10 cellular contexts compared by ENCODE assay signal in genomic region chr11:8839957-8840945, GRCh38.
DNase-seq lines count a peak whose midpoint lies in the region; ATAC-seq and TF ChIP-seq lines count a peak whose summit lies in the region.
"Had no signal": no experiment of that assay in that cellular context is flagged by ENCODE, and none has a peak within 500 bp of the region (broad histone marks: within the 10 kb centered on the region; RNA-seq: fewer than 3 reads in every experiment).

No MANE protein-coding gene starts in this region.

- H3K27ac Mint-ChIP-seq in activated CD4-positive, alpha-beta memory T cell treated with anti-CD3 and anti-CD28 coated beads for 36 hours: no peak overlapping the region
- H3K27ac Mint-ChIP-seq in activated CD4-positive, alpha-beta memory T cell treated with anti-CD3 and anti-CD28 coated beads, Interleukin-2, amount 10 ng/mL, durations not matched to agents 7 days and 5 days: no peak overlapping the region

- H3K4me1 ChIP-seq in body of pancreas: peaks cover 22% of the 10 kb centered on the region
- H3K4me1 ChIP-seq in lower lobe of right lung: peaks cover 35% of the 10 kb centered on the region
- H3K4me1 ChIP-seq in testis: peaks cover 34% of the 10 kb centered on the region

- peaks cover 19% of the 10 kb centered on the region for H3K4me1 Mint-ChIP-seq in activated CD4-positive, alpha-beta memory T cell treated with anti-CD3 and anti-CD28 coated beads for 36 hours (ENCODE audit: low read depth)
- peaks cover 7% of the 10 kb centered on the region for H3K4me1 Mint-ChIP-seq in activated CD4-positive, alpha-beta memory T cell treated with anti-CD3 and anti-CD28 coated beads, Interleukin-2, amount 10 ng/mL, durations not matched to agents 7 days and 5 days

- H3K27me3 Mint-ChIP-seq in activated CD4-positive, alpha-beta memory T cell treated with anti-CD3 and anti-CD28 coated beads for 36 hours: peaks cover 14% of the 10 kb centered on the region
- H3K27me3 Mint-ChIP-seq in activated CD4-positive, alpha-beta memory T cell treated with anti-CD3 and anti-CD28 coated beads, Interleukin-2, amount 10 ng/mL, durations not matched to agents 7 days and 5 days: peaks cover 20% of the 10 kb centered on the region

- H3K9me3 Mint-ChIP-seq in activated CD4-positive, alpha-beta memory T cell treated with anti-CD3 and anti-CD28 coated beads for 36 hours: no peaks in the 10 kb centered on the region
- no peaks in the 10 kb centered on the region for H3K9me3 Mint-ChIP-seq in activated CD4-positive, alpha-beta memory T cell treated with anti-CD3 and anti-CD28 coated beads, Interleukin-2, amount 10 ng/mL, durations not matched to agents 7 days and 5 days

- no peak overlapping the region for H3K4me3 Mint-ChIP-seq in activated CD4-positive, alpha-beta memory T cell treated with anti-CD3 and anti-CD28 coated beads for 36 hours
- H3K4me3 Mint-ChIP-seq in activated CD4-positive, alpha-beta memory T cell treated with anti-CD3 and anti-CD28 coated beads, Interleukin-2, amount 10 ng/mL, durations not matched to agents 7 days and 5 days: no peak overlapping the region

- no peak overlapping the region for H3K4me3 ChIP-seq in body of pancreas
- H3K4me3 ChIP-seq in lower lobe of right lung: no peak overlapping the region
- H3K4me3 ChIP-seq in testis: no peak overlapping the region

- H3K27me3 ChIP-seq in body of pancreas: no peaks in the 10 kb centered on the region
- no peaks in the 10 kb centered on the region for H3K27me3 ChIP-seq in lower lobe of right lung (ENCODE audit: low read depth)
- no peaks in the 10 kb centered on the region for H3K27me3 ChIP-seq in testis

- H3K27ac ChIP-seq in body of pancreas (peak overlapping the region; percentile 51 to 79 (median 74)), lower lobe of right lung (peak overlapping the region; percentile 63), testis (peak overlapping the region in 1 of 2 donors; percentile 76)
- H3K27ac ChIP-seq: C4-2B, HL-60 had no signal

- ATAC-seq in body of pancreas (peak; percentile 81), lower lobe of right lung (peak; percentile 73 to 92), HG02981 (IDR thresholded peaks at IDR 0.05; ENCODE audit: unreplicated experiment) (no peak)

- TF ChIP-seq CTCF in body of pancreas (IDR thresholded peaks at IDR 0.05) (no peak), lower lobe of right lung (IDR thresholded peaks at IDR 0.05) (no peak), testis (IDR thresholded peaks at IDR 0.05) (no peak)

- 25 to 46% methylated on average over 8 of the region's 8 CpGs for WGBS in body of pancreas, 2 donors
- 50 to 58% methylated on average over 8 of the region's 8 CpGs for WGBS in testis, 2 donors

- intact Hi-C loops in activated CD4-positive, alpha-beta memory T cell treated with anti-CD3 and anti-CD28 coated beads for 36 hours (cut with micrococcal nuclease): loop anchor here (5.0 kb wide), 1 partner anchor 72 kb away; the partner anchor contains the start of gene AKIP1
- intact Hi-C loops in body of pancreas (cut with DNase I): no loop called here
- intact Hi-C loops in lower lobe of right lung (cut with DNase I): no loop called here
- intact Hi-C loops in testis (cut with DNase I; ENCODE audit: low total_unique reads): no loop called here

- TF ChIP-seq POLR2A in body of pancreas (IDR thresholded peaks at IDR 0.05): peak in 2 of 3 donors; percentile 4 to 10
- no peak for TF ChIP-seq POLR2A in testis (IDR thresholded peaks at IDR 0.05)

- POLR2A ChIA-PET in activated CD4-positive, alpha-beta memory T cell treated with anti-CD3 and anti-CD28 coated beads for 36 hours (lab: Charles Lee): no interaction called here
- POLR2A ChIA-PET in activated CD4-positive, alpha-beta memory T cell treated with anti-CD3 and anti-CD28 coated beads, Interleukin-2, amount 10 ng/mL, durations not matched to agents 7 days and 5 days (lab: Charles Lee): no interaction called here

- DNase-seq in activated CD4-positive, alpha-beta memory T cell treated with anti-CD3 and anti-CD28 coated beads for 36 hours: peak; percentile 48
- DNase-seq in activated CD4-positive, alpha-beta memory T cell treated with anti-CD3 and anti-CD28 coated beads, Interleukin-2, amount 10 ng/mL, durations not matched to agents 7 days and 5 days: no peak
- peak; percentile 29 to 69 (median 60) for DNase-seq in body of pancreas
- DNase-seq in lower lobe of right lung: no peak
- peak; percentile 79 for DNase-seq in testis
- no peak for DNase-seq in SK-N-DZ (ENCODE audit: low spot score)
- DNase-seq in NOMO-1 treated with dmso at 0.1 percent for 144 hours (lab: John Stamatoyannopoulos, UW; ENCODE audit: unreplicated experiment): no peak

- H3K36me3 ChIP-seq in body of pancreas (replicated peaks in 1 of 2; ENCODE audit: insufficient read depth in 1 of 2, low read depth in 2 of 2) (no peaks in the 10 kb centered on the region), lower lobe of right lung (no peaks in the 10 kb centered on the region), testis (ENCODE audit: low read depth, missing control alignments) (no peaks in the 10 kb centered on the region)

- H3K9me3 ChIP-seq in body of pancreas (no peaks in the 10 kb centered on the region), lower lobe of right lung (no peaks in the 10 kb centered on the region), testis (no peaks in the 10 kb centered on the region)

- CTCF ChIA-PET in activated CD4-positive, alpha-beta memory T cell treated with anti-CD3 and anti-CD28 coated beads for 36 hours (lab: Charles Lee): interaction anchor here (0.6 kb wide), 1 partner anchor 14 kb away, joined by 3 read pairs; no protein-coding TSS in a partner anchor
- CTCF ChIA-PET in activated CD4-positive, alpha-beta memory T cell treated with anti-CD3 and anti-CD28 coated beads, Interleukin-2, amount 10 ng/mL, durations not matched to agents 7 days and 5 days (lab: Charles Lee): no interaction called here

- no peaks in the 10 kb centered on the region for H3K36me3 Mint-ChIP-seq in activated CD4-positive, alpha-beta memory T cell treated with anti-CD3 and anti-CD28 coated beads for 36 hours
- H3K36me3 Mint-ChIP-seq in activated CD4-positive, alpha-beta memory T cell treated with anti-CD3 and anti-CD28 coated beads, Interleukin-2, amount 10 ng/mL, durations not matched to agents 7 days and 5 days (ENCODE audit: low read depth): no peaks in the 10 kb centered on the region

Comparison
In these comparisons a context has a peak if more than half of its experiments do, and no peak if none do; other contexts are left out.
1. DNase-seq: peak in activated CD4-positive, alpha-beta memory T cell treated with anti-CD3 and anti-CD28 coated beads for 36 hours (single experiment), body of pancreas (4 of 4) and testis (single experiment); none in activated CD4-positive, alpha-beta memory T cell treated with anti-CD3 and anti-CD28 coated beads, Interleukin-2, amount 10 ng/mL, durations not matched to agents 7 days and 5 days (single experiment), lower lobe of right lung (single experiment), SK-N-DZ (single experiment) and NOMO-1 treated with dmso at 0.1 percent for 144 hours (single experiment).